In the genomic region with DNA sequence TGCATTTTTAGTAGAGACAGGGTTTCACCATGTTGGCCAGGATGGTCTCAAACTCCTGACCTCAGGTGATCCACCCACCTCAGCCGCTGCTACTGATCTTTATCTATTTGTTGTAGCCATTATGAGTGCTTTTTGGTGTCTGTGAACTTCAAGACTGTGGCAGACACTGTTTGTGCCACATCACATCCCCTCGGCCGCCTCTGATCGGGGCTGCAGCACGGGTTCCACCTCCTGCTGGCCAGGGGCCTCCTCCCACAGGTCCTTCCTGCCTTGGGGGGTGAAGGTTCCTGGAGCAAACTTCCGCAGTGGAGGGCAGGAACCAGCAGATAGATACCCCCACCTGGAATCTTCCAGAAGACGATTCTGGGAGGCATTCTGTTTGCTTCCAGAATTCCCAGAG, we compare ENCODE assay signal across 28 cellular contexts.
"Had no signal": no experiment of that assay in that cellular context is flagged by ENCODE, and none has a peak within 500 bp of the region (broad histone marks: within the 10 kb centered on the region; RNA-seq: fewer than 3 reads in every experiment).

No MANE protein-coding gene starts in this region.

- H3K4me3 ChIP-seq: adrenal gland, body of pancreas, breast epithelium, cardiac muscle cell, coronary artery, dorsolateral prefrontal cortex had no signal

- ATAC-seq: activated T-cell treated with anti-CD3 and anti-CD28 coated beads, Interleukin-2, amount 50 U/mL, for 72 hours; body of pancreas; esophagus mucosa; WTC11 had no signal

- H3K27ac ChIP-seq: adrenal gland, body of pancreas, breast epithelium, cardiac muscle cell, coronary artery, dorsolateral prefrontal cortex, VCaP had no signal

- DNase-seq: activated CD4-positive, alpha-beta memory T cell treated with anti-CD3 and anti-CD28 coated beads, Interleukin-2, amount 10 ng/mL, durations not matched to agents 7 days and 5 days; activated CD4-positive, alpha-beta T cell treated with anti-CD3 and anti-CD28 coated beads for 1 hour; activated CD4-positive, alpha-beta T cell treated with anti-CD3 and anti-CD28 coated beads for 4 hours; activated CD4-positive, alpha-beta T cell treated with anti-CD3 and anti-CD28 coated beads, Interleukin-2, amount 10 ng/mL, durations not matched to agents 7 days and 5 days; activated CD4-positive, alpha-beta T cell treated with anti-CD3 and anti-CD28 coated beads, Interleukin-2, amount 50 U/mL, for 4 hours; activated CD8-positive, alpha-beta memory T cell treated with anti-CD3 and anti-CD28 coated beads, Interleukin-2, amount 50 U/mL, for 48 hours; activated gamma-delta T cell treated with Interleukin-2 at 50 U/mL for 16 hours; activated naive CD4-positive, alpha-beta T cell treated with anti-CD3 and anti-CD28 coated beads, Interleukin-2, amount 50 U/mL, for 16 hours; activated naive CD4-positive, alpha-beta T cell treated with Interleukin-2 at 50 U/mL for 16 hours; activated T-cell treated with anti-CD3 and anti-CD28 coated beads for 4 hours; activated T-cell treated with anti-CD3 and anti-CD28 coated beads, Interleukin-2, amount 50 U/mL, for 24 hours; activated T-cell treated with anti-CD3 and anti-CD28 coated beads, Interleukin-2, amount 50 U/mL, for 72 hours; adrenal gland; amygdala; aorta; body of pancreas; effector memory CD4-positive, alpha-beta T cell; endodermal cell; foreskin fibroblast; head of caudate nucleus; T-helper 2 cell had no signal

- H3K9me3 ChIP-seq: adrenal gland, body of pancreas had no signal

- H3K36me3 ChIP-seq: adrenal gland, breast epithelium, cardiac muscle cell had no signal

- H3K4me1 ChIP-seq: adrenal gland, body of pancreas had no signal

- H3K27me3 ChIP-seq: adrenal gland, body of pancreas, breast epithelium, cardiac muscle cell, dorsolateral prefrontal cortex had no signal
